ENCODE assay signal across 23 cellular contexts in genomic region chr12:2662524-2662923, GRCh38.
"Had no signal": no experiment of that assay in that cellular context is flagged by ENCODE, and none has a peak within 500 bp of the region (broad histone marks: within the 10 kb centered on the region; RNA-seq: fewer than 3 reads in every experiment).

No MANE protein-coding gene starts in this region.

- H3K9me3 ChIP-seq: SJSA1 had no signal

- DNase-seq: IMR-90, Karpas-422, KG1, MM.1S, NCI-H1092, NCI-H1105 treated with DMSO at 0.1 percent for 48 hours, NCI-H1417 treated with DMSO at 0.1 percent for 48 hours, NCI-H146, NCI-H1694 treated with DMSO at 0.1 percent for 48 hours, NCI-H1930, NCI-H2081, NCI-H2107, NCI-H2227 treated with DMSO at 0.1 percent for 48 hours, NCI-H524, NCI-H69, NCI-H774, Right ventricle myocardium superior, RPMI8226, SIG-M5 had no signal

- H3K27ac ChIP-seq: SJSA1, SK-N-MC had no signal

- H3K4me1 ChIP-seq: SJSA1 had no signal

- FAIRE-seq: HepG2, RCC 7860 had no signal

- H3K4me3 ChIP-seq: SJSA1, SK-N-MC had no signal

- H3K27me3 ChIP-seq: SJSA1 had no signal

- ATAC-seq: HepG2 had no signal
